1 cellular context compared by ENCODE assay signal in genomic region chr6:6022841-6023240, GRCh38. TPM values are rescaled to one million over a fixed set of nuclear protein-coding genes. Genes with fewer than 3 reads are reported as not detected.
"Had no signal": no experiment of that assay in that cellular context is flagged by ENCODE, and none has a peak within 500 bp of the region (broad histone marks: within the 10 kb centered on the region; RNA-seq: fewer than 3 reads in every experiment).

No MANE protein-coding gene starts in this region.

RNA-seq across cellular contexts. Expression of gene NRN1, which starts 16.1 kb away (rescaled TPM):
- total RNA-seq: MCF 10A had no signal
